Comparison of ENCODE assay signal across 8 cellular contexts in the genomic region with DNA sequence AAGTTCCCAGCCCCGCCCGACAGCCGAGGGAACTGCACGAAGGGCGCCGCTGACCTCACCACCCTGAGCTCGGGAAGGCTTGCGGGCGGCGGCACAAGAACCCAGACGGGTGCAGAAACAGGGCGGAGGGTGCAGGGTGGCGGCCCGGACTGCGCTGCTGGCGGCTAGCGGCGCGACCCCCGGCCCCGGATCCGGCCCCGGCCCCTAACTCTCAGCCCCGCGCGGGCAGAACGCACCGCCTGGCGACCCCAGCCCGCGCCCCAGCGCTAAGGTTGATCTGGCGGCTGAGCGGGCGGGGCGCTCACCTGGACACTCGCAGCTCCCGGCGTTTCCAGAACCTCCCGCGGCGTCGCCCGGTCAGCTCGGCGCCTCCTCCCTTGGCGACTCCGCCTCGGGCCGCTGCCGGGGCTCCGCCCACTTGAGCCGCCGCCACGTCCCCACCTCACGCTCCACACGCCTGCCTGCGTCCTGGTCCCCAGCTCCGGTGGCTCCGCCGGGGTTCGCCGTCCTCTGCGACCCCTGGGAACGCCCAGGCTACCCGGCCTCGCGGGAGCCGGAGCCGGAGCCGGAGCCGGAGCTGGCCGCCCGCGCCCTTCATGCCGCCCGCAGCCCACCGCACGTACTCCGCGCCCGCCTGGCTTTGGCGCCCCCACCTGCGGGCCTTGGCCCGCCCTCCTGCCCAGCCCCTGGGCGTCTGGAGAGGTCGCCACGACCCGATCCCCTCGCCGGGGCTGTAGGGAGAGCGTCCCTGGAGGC. TPM values are rescaled to one million over a fixed set of nuclear protein-coding genes. Genes with fewer than 3 reads are reported as not detected.
DNase-seq lines count a peak whose midpoint lies in the region; ATAC-seq and TF ChIP-seq lines count a peak whose summit lies in the region.

Gene P4HA2 (minus strand): TSS at position 369 of the 756 bp plus-strand sequence. CDS start 9,227 bp downstream, outside the sequence.

- H3K9me3 ChIP-seq in RWPE2 (ENCODE audit: severe bottlenecking) (no peaks in the 10 kb centered on the region), left ventricle myocardium inferior (replicated peaks) (no peaks in the 10 kb centered on the region), parathyroid adenoma (ENCODE audit: control insufficient read depth, low read length) (no peaks in the 10 kb centered on the region)

- H2AFZ ChIP-seq in parathyroid adenoma: peak within 1 kb of the TSS; percentile 86

- peaks cover 5% of the 10 kb centered on the region for H3K79me2 ChIP-seq in parathyroid adenoma

- H3K27me3 ChIP-seq in HL-60 (ENCODE audit: insufficient read depth, poor library complexity, severe bottlenecking) (no peaks in the 10 kb centered on the region), RWPE2 (ENCODE audit: insufficient read depth, poor library complexity, severe bottlenecking) (no peaks in the 10 kb centered on the region), left ventricle myocardium inferior (ENCODE audit: low read depth) (no peaks in the 10 kb centered on the region), parathyroid adenoma (ENCODE audit: control insufficient read depth, insufficient read depth, low read length) (no peaks in the 10 kb centered on the region)

- no peaks in the 10 kb centered on the region for H3K36me3 ChIP-seq in RWPE2 (ENCODE audit: low read depth)
- no peaks in the 10 kb centered on the region for H3K36me3 ChIP-seq in left ventricle myocardium inferior
- no peaks in the 10 kb centered on the region for H3K36me3 ChIP-seq in parathyroid adenoma (ENCODE audit: control insufficient read depth, insufficient read depth, low read length)

- TF ChIP-seq CTCF in HL-60 (IDR thresholded peaks at IDR 0.05; ENCODE audit: insufficient read depth, low read length): no peak
- peak; percentile 10 for TF ChIP-seq CTCF in RWPE2 (IDR thresholded peaks at IDR 0.05; ENCODE audit: poor library complexity, severe bottlenecking)
- TF ChIP-seq CTCF in left ventricle myocardium inferior (IDR thresholded peaks at IDR 0.05; ENCODE audit: borderline replicate concordance): peak; percentile 52
- TF ChIP-seq CTCF in parathyroid adenoma (IDR thresholded peaks at IDR 0.05): peak; percentile 14

- H3K4me1 ChIP-seq in RWPE2 (ENCODE audit: insufficient read depth, poor library complexity, severe bottlenecking): peaks cover 25% of the 10 kb centered on the region
- peaks cover 58% of the 10 kb centered on the region for H3K4me1 ChIP-seq in left ventricle myocardium inferior
- peaks cover 15% of the 10 kb centered on the region for H3K4me1 ChIP-seq in parathyroid adenoma

- H3K27ac ChIP-seq in HL-60 (replicated peaks) (no peak within 1 kb of the TSS), RWPE2 (ENCODE audit: poor library complexity, severe bottlenecking) (peak within 1 kb of the TSS; percentile 83), left ventricle myocardium inferior (replicated peaks) (peak within 1 kb of the TSS; percentile 97), parathyroid adenoma (peak within 1 kb of the TSS; percentile 21)

- H3K4me2 ChIP-seq in parathyroid adenoma (ENCODE audit: low read length): peak within 1 kb of the TSS; percentile 70

- ATAC-seq in GM21367 (IDR thresholded peaks at IDR 0.05; ENCODE audit: unreplicated experiment) (peak; percentile 60), RWPE2 (ENCODE audit: low read depth) (peak; percentile 70)

- peak within 1 kb of the TSS; percentile 30 for H3K9ac ChIP-seq in parathyroid adenoma

- DNase-seq in DMS153 (lab: John Stamatoyannopoulos, UW) (peak; percentile 47), HL-60 (ENCODE audit: low read depth in 1 of 2, low spot score in 1 of 2) (peak; percentile 8 to 33), RWPE2 (ENCODE audit: low spot score) (peak; percentile 88), anterior cingulate cortex (lab: John Stamatoyannopoulos, UW) (peak in 53 of 58 donors; percentile 21 to 81 (median 54)), left ventricle myocardium inferior (peak; percentile 87), NCI-H446 treated with DMSO at 0.1 percent for 48 hours (lab: John Stamatoyannopoulos, UW) (no peak)

- H3K4me3 ChIP-seq in HL-60 (replicated peaks; ENCODE audit: insufficient read depth, low read length) (peak within 1 kb of the TSS; percentile 48), RWPE2 (ENCODE audit: severe bottlenecking) (peak within 1 kb of the TSS; percentile 55), left ventricle myocardium inferior (peak within 1 kb of the TSS; percentile 88), parathyroid adenoma (ENCODE audit: low read depth, low read length) (peak within 1 kb of the TSS; percentile 76)

- intact Hi-C loops in left ventricle myocardium inferior (cut with micrococcal nuclease): no loop called here

RNA-seq across cellular contexts. Expression of gene P4HA2, which starts in this region (rescaled TPM):
- total RNA-seq in left ventricle myocardium inferior: 80.5 TPM
